In the genomic region with DNA sequence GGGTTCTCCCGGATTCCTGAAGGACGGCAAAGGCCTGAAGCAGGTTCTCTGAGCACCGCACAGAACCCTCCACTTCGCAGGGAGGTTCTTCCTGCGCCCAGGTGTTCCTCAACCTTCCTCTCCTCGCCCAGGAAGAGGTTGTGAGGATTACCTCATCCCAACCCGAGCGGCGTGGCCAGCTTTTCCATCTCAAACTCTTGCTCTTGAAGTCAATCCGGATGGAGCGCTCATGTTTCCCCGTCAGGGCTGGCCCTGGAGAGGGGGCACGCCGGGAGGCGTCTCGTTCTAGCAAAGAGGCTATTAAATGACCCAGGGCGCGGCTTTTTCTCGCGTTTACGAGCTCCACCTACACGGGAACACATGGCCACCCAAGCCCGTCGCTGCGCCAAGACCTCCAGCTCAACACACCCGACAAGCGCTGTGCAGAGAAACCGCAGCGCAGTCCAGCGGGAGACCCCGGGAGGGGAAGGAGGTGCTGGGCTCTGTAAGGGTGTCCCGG, we compare ENCODE assay signal across 2 cellular contexts.
A peak's percentile ranks its signal among the peaks of the same experiment; 100 is the strongest.
TF ChIP-seq lines count a peak whose summit lies in the region.

No MANE protein-coding gene starts in this region.

TF ChIP-seq in HEK293, 187 proteins besides CTCF, POLR2A, EP300 and RAD21 (continued from another document and continues in another):
- TF ChIP-seq, protein P1, sequence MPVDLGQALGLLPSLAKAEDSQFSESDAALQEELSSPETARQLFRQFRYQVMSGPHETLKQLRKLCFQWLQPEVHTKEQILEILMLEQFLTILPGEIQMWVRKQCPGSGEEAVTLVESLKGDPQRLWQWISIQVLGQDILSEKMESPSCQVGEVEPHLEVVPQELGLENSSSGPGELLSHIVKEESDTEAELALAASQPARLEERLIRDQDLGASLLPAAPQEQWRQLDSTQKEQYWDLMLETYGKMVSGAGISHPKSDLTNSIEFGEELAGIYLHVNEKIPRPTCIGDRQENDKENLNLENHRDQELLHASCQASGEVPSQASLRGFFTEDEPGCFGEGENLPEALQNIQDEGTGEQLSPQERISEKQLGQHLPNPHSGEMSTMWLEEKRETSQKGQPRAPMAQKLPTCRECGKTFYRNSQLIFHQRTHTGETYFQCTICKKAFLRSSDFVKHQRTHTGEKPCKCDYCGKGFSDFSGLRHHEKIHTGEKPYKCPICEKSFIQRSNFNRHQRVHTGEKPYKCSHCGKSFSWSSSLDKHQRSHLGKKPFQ (tag by site-specific recombination; IDR thresholded peaks at IDR 0.05) = no peak
- TF ChIP-seq ZNF626 (tag by site-specific recombination; IDR thresholded peaks at IDR 0.05) (no peak), ZBTB17 (tag by site-specific recombination; IDR thresholded peaks at IDR 0.05) (peak; percentile 97), ZNF169 (tag by site-specific recombination; IDR thresholded peaks at IDR 0.05) (no peak), ZNF677 (tag by site-specific recombination; IDR thresholded peaks at IDR 0.05) (no peak), GLIS2 (tag by site-specific recombination; IDR thresholded peaks at IDR 0.05) (peak; percentile 94), ZEB2 (tag by site-specific recombination; IDR thresholded peaks at IDR 0.05) (peak; percentile 70; the same call in 1 of the 2 replicates), KLF1 (tag by site-specific recombination; IDR thresholded peaks at IDR 0.05) (no peak), ZNF768 (tag by site-specific recombination; IDR thresholded peaks at IDR 0.05) (no peak), ZNF670 (tag by site-specific recombination; IDR thresholded peaks at IDR 0.05; ENCODE audit: low read depth) (no peak), ZNF324 (tag by site-specific recombination; IDR thresholded peaks at IDR 0.05) (no peak), GLIS1 (tag by site-specific recombination; IDR thresholded peaks at IDR 0.05) (peak; percentile 90), ZBTB48 (tag by site-specific recombination; IDR thresholded peaks at IDR 0.05) (0 out of 2 replicates have a peak, but pooled peaks have one; percentile 12), ZBTB21 (tag by site-specific recombination; IDR thresholded peaks at IDR 0.05) (no peak), ZNF629 (tag by site-specific recombination; IDR thresholded peaks at IDR 0.05) (peak; percentile 48), ZNF404 (tag by site-specific recombination; IDR thresholded peaks at IDR 0.05) (no peak), ZSCAN16 (tag by site-specific recombination; IDR thresholded peaks at IDR 0.05) (peak; percentile 89), SP3 (tag by site-specific recombination; IDR thresholded peaks at IDR 0.05) (no peak; the same call in 1 of the 2 replicates), ZNF654 (tag by site-specific recombination; IDR thresholded peaks at IDR 0.05; ENCODE audit: low read depth) (no peak)
- TF ChIP-seq, protein P2, sequence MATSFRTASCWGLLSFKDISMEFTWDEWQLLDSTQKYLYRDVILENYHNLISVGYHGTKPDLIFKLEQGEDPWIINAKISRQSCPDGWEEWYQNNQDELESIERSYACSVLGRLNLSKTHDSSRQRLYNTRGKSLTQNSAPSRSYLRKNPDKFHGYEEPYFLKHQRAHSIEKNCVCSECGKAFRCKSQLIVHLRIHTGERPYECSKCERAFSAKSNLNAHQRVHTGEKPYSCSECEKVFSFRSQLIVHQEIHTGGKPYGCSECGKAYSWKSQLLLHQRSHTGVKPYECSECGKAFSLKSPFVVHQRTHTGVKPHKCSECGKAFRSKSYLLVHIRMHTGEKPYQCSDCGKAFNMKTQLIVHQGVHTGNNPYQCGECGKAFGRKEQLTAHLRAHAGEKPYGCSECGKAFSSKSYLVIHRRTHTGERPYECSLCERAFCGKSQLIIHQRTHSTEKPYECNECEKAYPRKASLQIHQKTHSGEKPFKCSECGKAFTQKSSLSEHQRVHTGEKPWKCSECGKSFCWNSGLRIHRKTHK (tag by site-specific recombination; IDR thresholded peaks at IDR 0.05) = no peak
- TF ChIP-seq, protein P3, sequence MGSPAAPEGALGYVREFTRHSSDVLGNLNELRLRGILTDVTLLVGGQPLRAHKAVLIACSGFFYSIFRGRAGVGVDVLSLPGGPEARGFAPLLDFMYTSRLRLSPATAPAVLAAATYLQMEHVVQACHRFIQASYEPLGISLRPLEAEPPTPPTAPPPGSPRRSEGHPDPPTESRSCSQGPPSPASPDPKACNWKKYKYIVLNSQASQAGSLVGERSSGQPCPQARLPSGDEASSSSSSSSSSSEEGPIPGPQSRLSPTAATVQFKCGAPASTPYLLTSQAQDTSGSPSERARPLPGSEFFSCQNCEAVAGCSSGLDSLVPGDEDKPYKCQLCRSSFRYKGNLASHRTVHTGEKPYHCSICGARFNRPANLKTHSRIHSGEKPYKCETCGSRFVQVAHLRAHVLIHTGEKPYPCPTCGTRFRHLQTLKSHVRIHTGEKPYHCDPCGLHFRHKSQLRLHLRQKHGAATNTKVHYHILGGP (tag by site-specific recombination; IDR thresholded peaks at IDR 0.05) = no peak; the same call in none of the 2 replicates
- TF ChIP-seq, protein P4, sequence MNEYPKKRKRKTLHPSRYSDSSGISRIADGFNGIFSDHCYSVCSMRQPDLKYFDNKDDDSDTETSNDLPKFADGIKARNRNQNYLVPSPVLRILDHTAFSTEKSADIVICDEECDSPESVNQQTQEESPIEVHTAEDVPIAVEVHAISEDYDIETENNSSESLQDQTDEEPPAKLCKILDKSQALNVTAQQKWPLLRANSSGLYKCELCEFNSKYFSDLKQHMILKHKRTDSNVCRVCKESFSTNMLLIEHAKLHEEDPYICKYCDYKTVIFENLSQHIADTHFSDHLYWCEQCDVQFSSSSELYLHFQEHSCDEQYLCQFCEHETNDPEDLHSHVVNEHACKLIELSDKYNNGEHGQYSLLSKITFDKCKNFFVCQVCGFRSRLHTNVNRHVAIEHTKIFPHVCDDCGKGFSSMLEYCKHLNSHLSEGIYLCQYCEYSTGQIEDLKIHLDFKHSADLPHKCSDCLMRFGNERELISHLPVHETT (tag by site-specific recombination; IDR thresholded peaks at IDR 0.05) = no peak
- TF ChIP-seq, protein P5, sequence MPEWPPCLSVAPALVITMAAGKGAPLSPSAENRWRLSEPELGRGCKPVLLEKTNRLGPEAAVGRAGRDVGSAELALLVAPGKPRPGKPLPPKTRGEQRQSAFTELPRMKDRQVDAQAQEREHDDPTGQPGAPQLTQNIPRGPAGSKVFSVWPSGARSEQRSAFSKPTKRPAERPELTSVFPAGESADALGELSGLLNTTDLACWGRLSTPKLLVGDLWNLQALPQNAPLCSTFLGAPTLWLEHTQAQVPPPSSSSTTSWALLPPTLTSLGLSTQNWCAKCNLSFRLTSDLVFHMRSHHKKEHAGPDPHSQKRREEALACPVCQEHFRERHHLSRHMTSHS (tag by site-specific recombination; IDR thresholded peaks at IDR 0.05) = no peak
- TF ChIP-seq, protein P6, sequence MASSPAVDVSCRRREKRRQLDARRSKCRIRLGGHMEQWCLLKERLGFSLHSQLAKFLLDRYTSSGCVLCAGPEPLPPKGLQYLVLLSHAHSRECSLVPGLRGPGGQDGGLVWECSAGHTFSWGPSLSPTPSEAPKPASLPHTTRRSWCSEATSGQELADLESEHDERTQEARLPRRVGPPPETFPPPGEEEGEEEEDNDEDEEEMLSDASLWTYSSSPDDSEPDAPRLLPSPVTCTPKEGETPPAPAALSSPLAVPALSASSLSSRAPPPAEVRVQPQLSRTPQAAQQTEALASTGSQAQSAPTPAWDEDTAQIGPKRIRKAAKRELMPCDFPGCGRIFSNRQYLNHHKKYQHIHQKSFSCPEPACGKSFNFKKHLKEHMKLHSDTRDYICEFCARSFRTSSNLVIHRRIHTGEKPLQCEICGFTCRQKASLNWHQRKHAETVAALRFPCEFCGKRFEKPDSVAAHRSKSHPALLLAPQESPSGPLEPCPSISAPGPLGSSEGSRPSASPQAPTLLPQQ (tag by site-specific recombination; IDR thresholded peaks at IDR 0.05) = peak; percentile 59

TF ChIP-seq in HepG2, 621 proteins besides CTCF, POLR2A, EP300 and RAD21 (continued from another document and continues in another):
- TF ChIP-seq SNAI1 (CRISPR knock-in tag; IDR thresholded peaks at IDR 0.05; ENCODE audit: borderline replicate concordance) = peak; percentile 82; the same call in 1 of the 2 replicates
- TF ChIP-seq CEBPB (IDR thresholded peaks at IDR 0.05; ENCODE audit: borderline replicate concordance, low read depth, low read length) = no peak
- no peak for TF ChIP-seq ZSCAN31 (CRISPR knock-in tag; IDR thresholded peaks at IDR 0.05; ENCODE audit: low read depth)
- TF ChIP-seq THYN1 (CRISPR knock-in tag; IDR thresholded peaks at IDR 0.05; ENCODE audit: borderline replicate concordance, low read depth) = peak; percentile 92; the same call in 1 of the 2 replicates
- TF ChIP-seq SP140L (CRISPR knock-in tag; IDR thresholded peaks at IDR 0.05; ENCODE audit: borderline replicate concordance) = peak; percentile 24; the same call in 1 of the 2 replicates
- peak; percentile 70 for TF ChIP-seq ZSCAN21 (CRISPR knock-in tag; IDR thresholded peaks at IDR 0.05; ENCODE audit: borderline replicate concordance)
- 0 out of 2 replicates have a peak, but pooled peaks have one; percentile 37 for TF ChIP-seq KDM5B (CRISPR knock-in tag; IDR thresholded peaks at IDR 0.05; ENCODE audit: borderline replicate concordance)
- TF ChIP-seq, protein P7, sequence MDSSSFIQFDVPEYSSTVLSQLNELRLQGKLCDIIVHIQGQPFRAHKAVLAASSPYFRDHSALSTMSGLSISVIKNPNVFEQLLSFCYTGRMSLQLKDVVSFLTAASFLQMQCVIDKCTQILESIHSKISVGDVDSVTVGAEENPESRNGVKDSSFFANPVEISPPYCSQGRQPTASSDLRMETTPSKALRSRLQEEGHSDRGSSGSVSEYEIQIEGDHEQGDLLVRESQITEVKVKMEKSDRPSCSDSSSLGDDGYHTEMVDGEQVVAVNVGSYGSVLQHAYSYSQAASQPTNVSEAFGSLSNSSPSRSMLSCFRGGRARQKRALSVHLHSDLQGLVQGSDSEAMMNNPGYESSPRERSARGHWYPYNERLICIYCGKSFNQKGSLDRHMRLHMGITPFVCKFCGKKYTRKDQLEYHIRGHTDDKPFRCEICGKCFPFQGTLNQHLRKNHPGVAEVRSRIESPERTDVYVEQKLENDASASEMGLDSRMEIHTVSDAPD (CRISPR knock-in tag; IDR thresholded peaks at IDR 0.05) = peak; percentile 77; the same call in 1 of the 2 replicates
- no peak for TF ChIP-seq DNMT3B (CRISPR knock-in tag; conservative IDR thresholded peaks at IDR 0.05)
- TF ChIP-seq ZNF572 (CRISPR knock-in tag; IDR thresholded peaks at IDR 0.05) = 0 out of 2 replicates have a peak, but pooled peaks have one; percentile 92
- peak; percentile 64; the same call in 1 of the 2 replicates for TF ChIP-seq RBAK (CRISPR knock-in tag; IDR thresholded peaks at IDR 0.05)
- 0 out of 2 replicates have a peak, but pooled peaks have one; percentile 28 for TF ChIP-seq ZMAT3 (CRISPR knock-in tag; conservative IDR thresholded peaks at IDR 0.05)
- peak; percentile 71; the same call in 1 of the 2 replicates for TF ChIP-seq ZBTB20 (CRISPR knock-in tag; IDR thresholded peaks at IDR 0.05; ENCODE audit: borderline replicate concordance, low read depth)
- TF ChIP-seq ZNF878 (CRISPR knock-in tag; IDR thresholded peaks at IDR 0.05) = no peak
- TF ChIP-seq EHMT2 (IDR thresholded peaks at IDR 0.05; ENCODE audit: borderline replicate concordance, low read depth, low read length) = peak; percentile 47; the same call in 1 of the 2 replicates
- peak; percentile 57; the same call in 1 of the 2 replicates for TF ChIP-seq FOXO1 (CRISPR knock-in tag; IDR thresholded peaks at IDR 0.05)
- TF ChIP-seq, protein P8, sequence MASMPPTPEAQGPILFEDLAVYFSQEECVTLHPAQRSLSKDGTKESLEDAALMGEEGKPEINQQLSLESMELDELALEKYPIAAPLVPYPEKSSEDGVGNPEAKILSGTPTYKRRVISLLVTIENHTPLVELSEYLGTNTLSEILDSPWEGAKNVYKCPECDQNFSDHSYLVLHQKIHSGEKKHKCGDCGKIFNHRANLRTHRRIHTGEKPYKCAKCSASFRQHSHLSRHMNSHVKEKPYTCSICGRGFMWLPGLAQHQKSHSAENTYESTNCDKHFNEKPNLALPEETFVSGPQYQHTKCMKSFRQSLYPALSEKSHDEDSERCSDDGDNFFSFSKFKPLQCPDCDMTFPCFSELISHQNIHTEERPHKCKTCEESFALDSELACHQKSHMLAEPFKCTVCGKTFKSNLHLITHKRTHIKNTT (CRISPR knock-in tag; IDR thresholded peaks at IDR 0.05) = 0 out of 2 replicates have a peak, but pooled peaks have one; percentile 49
- 0 out of 2 replicates have a peak, but pooled peaks have one; percentile 16 for TF ChIP-seq DPF2 (CRISPR knock-in tag; IDR thresholded peaks at IDR 0.05; ENCODE audit: borderline replicate concordance, low read depth)
- no peak for TF ChIP-seq MAFG (CRISPR knock-in tag; IDR thresholded peaks at IDR 0.05)
- peak; percentile 2; the same call in 1 of the 2 replicates for TF ChIP-seq KAT8 (CRISPR knock-in tag; IDR thresholded peaks at IDR 0.05)
- 0 out of 2 replicates have a peak, but pooled peaks have one; percentile 58 for TF ChIP-seq DMAP1 (CRISPR knock-in tag; IDR thresholded peaks at IDR 0.05)
- peak; percentile 51; the same call in 1 of the 2 replicates for TF ChIP-seq ZNF563 (CRISPR knock-in tag; IDR thresholded peaks at IDR 0.05)
- TF ChIP-seq ZNF33B (CRISPR knock-in tag; IDR thresholded peaks at IDR 0.05) = peak; percentile 91
- TF ChIP-seq, protein P9, sequence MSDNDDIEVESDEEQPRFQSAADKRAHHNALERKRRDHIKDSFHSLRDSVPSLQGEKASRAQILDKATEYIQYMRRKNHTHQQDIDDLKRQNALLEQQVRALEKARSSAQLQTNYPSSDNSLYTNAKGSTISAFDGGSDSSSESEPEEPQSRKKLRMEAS (IDR thresholded peaks at IDR 0.05) = 0 out of 2 replicates have a peak, but pooled peaks have one; percentile 33
- TF ChIP-seq ZBTB7A (CRISPR knock-in tag; IDR thresholded peaks at IDR 0.05) = peak; percentile 94
- TF ChIP-seq ARNT2 (CRISPR knock-in tag; IDR thresholded peaks at IDR 0.05; ENCODE audit: low read depth) = peak; percentile 63; the same call in 1 of the 2 replicates
- TF ChIP-seq ZNF446 (CRISPR knock-in tag; IDR thresholded peaks at IDR 0.05) = 0 out of 2 replicates have a peak, but pooled peaks have one; percentile 55
- no peak for TF ChIP-seq ZNF761 (CRISPR knock-in tag; conservative IDR thresholded peaks at IDR 0.05)
- peak; percentile 82 for TF ChIP-seq ZNF605 (CRISPR knock-in tag; IDR thresholded peaks at IDR 0.05)
- TF ChIP-seq, protein P10, sequence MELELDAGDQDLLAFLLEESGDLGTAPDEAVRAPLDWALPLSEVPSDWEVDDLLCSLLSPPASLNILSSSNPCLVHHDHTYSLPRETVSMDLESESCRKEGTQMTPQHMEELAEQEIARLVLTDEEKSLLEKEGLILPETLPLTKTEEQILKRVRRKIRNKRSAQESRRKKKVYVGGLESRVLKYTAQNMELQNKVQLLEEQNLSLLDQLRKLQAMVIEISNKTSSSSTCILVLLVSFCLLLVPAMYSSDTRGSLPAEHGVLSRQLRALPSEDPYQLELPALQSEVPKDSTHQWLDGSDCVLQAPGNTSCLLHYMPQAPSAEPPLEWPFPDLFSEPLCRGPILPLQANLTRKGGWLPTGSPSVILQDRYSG (CRISPR knock-in tag; IDR thresholded peaks at IDR 0.05) = no peak
- TF ChIP-seq, protein P11, sequence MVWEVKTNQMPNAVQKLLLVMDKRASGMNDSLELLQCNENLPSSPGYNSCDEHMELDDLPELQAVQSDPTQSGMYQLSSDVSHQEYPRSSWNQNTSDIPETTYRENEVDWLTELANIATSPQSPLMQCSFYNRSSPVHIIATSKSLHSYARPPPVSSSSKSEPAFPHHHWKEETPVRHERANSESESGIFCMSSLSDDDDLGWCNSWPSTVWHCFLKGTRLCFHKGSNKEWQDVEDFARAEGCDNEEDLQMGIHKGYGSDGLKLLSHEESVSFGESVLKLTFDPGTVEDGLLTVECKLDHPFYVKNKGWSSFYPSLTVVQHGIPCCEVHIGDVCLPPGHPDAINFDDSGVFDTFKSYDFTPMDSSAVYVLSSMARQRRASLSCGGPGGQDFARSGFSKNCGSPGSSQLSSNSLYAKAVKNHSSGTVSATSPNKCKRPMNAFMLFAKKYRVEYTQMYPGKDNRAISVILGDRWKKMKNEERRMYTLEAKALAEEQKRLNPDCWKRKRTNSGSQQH (CRISPR knock-in tag; IDR thresholded peaks at IDR 0.05; ENCODE audit: low read depth) = no peak
